28 cellular contexts compared by ENCODE assay signal in genomic region chr19:38725469-38726283, GRCh38. TPM values are rescaled to one million over a fixed set of nuclear protein-coding genes. Genes with fewer than 3 reads are reported as not detected.
A peak's percentile ranks its signal among the peaks of the same experiment; 100 is the strongest.
DNase-seq lines count a peak whose midpoint lies in the region; ATAC-seq and TF ChIP-seq lines count a peak whose summit lies in the region.
"Had no signal": no experiment of that assay in that cellular context is flagged by ENCODE, and none has a peak within 500 bp of the region (broad histone marks: within the 10 kb centered on the region; RNA-seq: fewer than 3 reads in every experiment).

No MANE protein-coding gene starts in this region.

- POLR2A ChIA-PET in PC-9 (lab: Charles Lee; ENCODE audit: unreplicated experiment): interaction anchor here (0.5 to 0.7 kb wide), 3 partner anchors 19 to 124 kb away, joined by 4 to 22 read pairs (median 9); no protein-coding TSS in a partner anchor

- H3K79me2 ChIP-seq in PC-9 (ENCODE audit: low read depth): peaks cover 5% of the 10 kb centered on the region

- H3K9me3 ChIP-seq in PC-9 (ENCODE audit: insufficient read depth, low read depth) (no peaks in the 10 kb centered on the region), endodermal cell (ENCODE audit: control insufficient read depth, low read length) (no peaks in the 10 kb centered on the region)
- H3K9me3 ChIP-seq: breast epithelium, pancreas, upper lobe of left lung had no signal

- DNase-seq in PC-9 (no peak), immature natural killer cell (no peak), NCI-H1694 (lab: John Stamatoyannopoulos, UW) (no peak), endodermal cell (no peak), NCI-H1105 (lab: John Stamatoyannopoulos, UW) (no peak)
- no peak for DNase-seq in central memory CD8-positive, alpha-beta T cell (ENCODE audit: low spot score in 2 of 2)
- DNase-seq in stimulated activated effector memory CD8-positive, alpha-beta T cell treated with anti-CD3 and anti-CD28 coated beads, Interleukin-12 subunit alpha, Interleukin-12 subunit beta, amount 100 ng/mL, for 72 hours (ENCODE audit: low spot score in 2 of 2): no peak
- DNase-seq: activated CD4-positive, alpha-beta T cell treated with anti-CD3 and anti-CD28 coated beads for 4 hours; activated naive CD4-positive, alpha-beta T cell; activated T-cell treated with anti-CD3 and anti-CD28 coated beads, Interleukin-2, amount 50 U/mL, for 48 hours; amniotic stem cell; CD4-positive, alpha-beta T cell; head of caudate nucleus; KBM-7; midbrain; NCI-H2171; NCI-H524; stimulated activated CD4-positive, alpha-beta T cell treated with anti-CD3 and anti-CD28 coated beads, Interleukin-15, amount 100 ng/mL, for 24 hours had no signal

- no peaks in the 10 kb centered on the region for H3K27me3 ChIP-seq in PC-9 (ENCODE audit: insufficient read depth, low read depth)
- no peaks in the 10 kb centered on the region for H3K27me3 ChIP-seq in endodermal cell (ENCODE audit: control insufficient read depth, insufficient read depth, low read length, poor library complexity, severe bottlenecking)
- H3K27me3 ChIP-seq: breast epithelium, pancreas, upper lobe of left lung had no signal

- H3K4me3 ChIP-seq in PC-9: no peak overlapping the region
- H3K4me3 ChIP-seq in endodermal cell (ENCODE audit: low read length): no peak overlapping the region
- H3K4me3 ChIP-seq: breast epithelium, pancreas, SK-N-MC, upper lobe of left lung had no signal

- H3K27ac ChIP-seq in PC-9 (peak overlapping the region; percentile 16; the same call in 1 of the 2 replicates), endodermal cell (ENCODE audit: low read depth, low read length) (no peak overlapping the region)
- H3K27ac ChIP-seq: pancreas, SK-N-MC had no signal

- peaks cover 2% of the 10 kb centered on the region; the same call in 1 of the 2 replicates for H3K4me1 ChIP-seq in PC-9 (replicated peaks; ENCODE audit: insufficient read depth)
- H3K4me1 ChIP-seq in endodermal cell (ENCODE audit: control insufficient read depth, insufficient read depth, low read length): peaks cover 24% of the 10 kb centered on the region

- peak overlapping the region; percentile 4 for H3K27ac Mint-ChIP-seq in central memory CD8-positive, alpha-beta T cell (ENCODE audit: low read depth)
- H3K27ac Mint-ChIP-seq in immature natural killer cell (peak overlapping the region; percentile 93 to 97 (median 96)), endodermal cell (no peak overlapping the region)
- H3K27ac Mint-ChIP-seq in stimulated activated effector memory CD8-positive, alpha-beta T cell treated with anti-CD3 and anti-CD28 coated beads, Interleukin-12 subunit alpha, Interleukin-12 subunit beta, amount 100 ng/mL, for 72 hours: peak overlapping the region; percentile 90
- H3K27ac Mint-ChIP-seq: CD4-positive, alpha-beta T cell had no signal

- peaks cover 19% of the 10 kb centered on the region for H3K4me1 Mint-ChIP-seq in central memory CD8-positive, alpha-beta T cell
- H3K4me1 Mint-ChIP-seq in immature natural killer cell (peaks cover 39 to 44% of the 10 kb centered on the region in 2 donors), endodermal cell (peaks cover 25% of the 10 kb centered on the region)
- H3K4me1 Mint-ChIP-seq in stimulated activated effector memory CD8-positive, alpha-beta T cell treated with anti-CD3 and anti-CD28 coated beads, Interleukin-12 subunit alpha, Interleukin-12 subunit beta, amount 100 ng/mL, for 72 hours: peaks cover 53% of the 10 kb centered on the region

- H3K9me2 ChIP-seq in PC-9 (ENCODE audit: insufficient read depth): no peaks in the 10 kb centered on the region

- TF ChIP-seq CTCF in PC-9 (conservative IDR thresholded peaks at IDR 0.05): no peak
- TF ChIP-seq CTCF in endodermal cell (conservative IDR thresholded peaks at IDR 0.05): no peak

- BruUV-seq in PC-9 (replicated peaks; lab: Mats Ljungman, UMichigan): no TSS peak

- ATAC-seq in central memory CD8-positive, alpha-beta T cell (replicated peaks; ENCODE audit: extremely low read depth, poor library complexity, severe bottlenecking): no peak
- ATAC-seq in stimulated activated effector memory CD8-positive, alpha-beta T cell treated with anti-CD3 and anti-CD28 coated beads, Interleukin-12 subunit alpha, Interleukin-12 subunit beta, amount 100 ng/mL, for 72 hours: no peak
- ATAC-seq in GM21515 (IDR thresholded peaks at IDR 0.05; ENCODE audit: unreplicated experiment): no peak
- ATAC-seq: naive thymus-derived CD8-positive, alpha-beta T cell; pancreas; sciatic nerve had no signal

- H3K9ac ChIP-seq in endodermal cell (ENCODE audit: extremely low read depth, low read length, poor library complexity, severe bottlenecking): no peak overlapping the region

- H3K36me3 ChIP-seq in PC-9 (ENCODE audit: low read depth) (peaks cover 41% of the 10 kb centered on the region), endodermal cell (ENCODE audit: control insufficient read depth, insufficient read depth, low read length) (peaks cover 65% of the 10 kb centered on the region)
- H3K36me3 ChIP-seq: breast epithelium had no signal

- H3F3A ChIP-seq in PC-9 (ENCODE audit: insufficient read depth, low read depth): peaks cover 66% of the 10 kb centered on the region

- no peaks in the 10 kb centered on the region for H3K27me3 Mint-ChIP-seq in central memory CD8-positive, alpha-beta T cell
- peaks cover 7 to 23% (median 12%) of the 10 kb centered on the region in 3 donors for H3K27me3 Mint-ChIP-seq in immature natural killer cell (ENCODE audit: low read depth in 3 of 3)
- no peaks in the 10 kb centered on the region for H3K27me3 Mint-ChIP-seq in endodermal cell (ENCODE audit: insufficient read depth)
- H3K27me3 Mint-ChIP-seq: CD4-positive, alpha-beta T cell; naive thymus-derived CD8-positive, alpha-beta T cell had no signal

- intact Hi-C loops in PC-9 (cut with micrococcal nuclease; ENCODE audit: unreplicated experiment): no loop called here

- H4K20me1 ChIP-seq in PC-9 (ENCODE audit: insufficient read depth): peaks cover 5% of the 10 kb centered on the region; the same call in 1 of the 2 replicates

- H3K9me3 Mint-ChIP-seq in central memory CD8-positive, alpha-beta T cell: no peaks in the 10 kb centered on the region
- H3K9me3 Mint-ChIP-seq in immature natural killer cell (no peaks in the 10 kb centered on the region), endodermal cell (no peaks in the 10 kb centered on the region)
- no peaks in the 10 kb centered on the region for H3K9me3 Mint-ChIP-seq in stimulated activated effector memory CD8-positive, alpha-beta T cell treated with anti-CD3 and anti-CD28 coated beads, Interleukin-12 subunit alpha, Interleukin-12 subunit beta, amount 100 ng/mL, for 72 hours
- H3K9me3 Mint-ChIP-seq: CD4-positive, alpha-beta T cell; naive thymus-derived CD8-positive, alpha-beta T cell had no signal

- H2AFZ ChIP-seq in PC-9: no peak overlapping the region

- WGBS in endodermal cell (ENCODE audit: insufficient coverage in 1 of 2, insufficient read length in 1 of 2), 2 experiments: 96 to 100% methylated on average over 5 to 21 of the region's 21 CpGs

- peaks cover 42% of the 10 kb centered on the region for H3K36me3 Mint-ChIP-seq in central memory CD8-positive, alpha-beta T cell (ENCODE audit: insufficient read depth)
- H3K36me3 Mint-ChIP-seq in immature natural killer cell: peaks cover 4 to 16% (median 9%) of the 10 kb centered on the region in 3 donors
- peaks cover 98% of the 10 kb centered on the region for H3K36me3 Mint-ChIP-seq in stimulated activated effector memory CD8-positive, alpha-beta T cell treated with anti-CD3 and anti-CD28 coated beads, Interleukin-12 subunit alpha, Interleukin-12 subunit beta, amount 100 ng/mL, for 72 hours
- H3K36me3 Mint-ChIP-seq in endodermal cell (ENCODE audit: low read depth): peaks cover 62% of the 10 kb centered on the region

- no peak overlapping the region for H3K4me2 ChIP-seq in PC-9

- H3K4me3 Mint-ChIP-seq in central memory CD8-positive, alpha-beta T cell: no peak overlapping the region
- H3K4me3 Mint-ChIP-seq in immature natural killer cell (peak overlapping the region in 4 of 5 donors; percentile 60 to 72 (median 66)), endodermal cell (no peak overlapping the region)
- peak overlapping the region; percentile 22 for H3K4me3 Mint-ChIP-seq in stimulated activated effector memory CD8-positive, alpha-beta T cell treated with anti-CD3 and anti-CD28 coated beads, Interleukin-12 subunit alpha, Interleukin-12 subunit beta, amount 100 ng/mL, for 72 hours
- H3K4me3 Mint-ChIP-seq: CD4-positive, alpha-beta T cell; naive thymus-derived CD8-positive, alpha-beta T cell had no signal

- CTCF ChIA-PET in PC-9 (lab: Charles Lee): interaction anchor here (0.6 kb wide), 1 partner anchor 38 kb away, joined by 8 read pairs; no protein-coding TSS in a partner anchor

RNA-seq across cellular contexts. Expression of gene CAPN12, which starts 18.6 kb away (rescaled TPM):
- total RNA-seq in PC-9 (2021) (38.4 and 43.9 TPM in 2 replicates), endodermal cell (10 to 100 TPM; 14.5 to 83.0 TPM)
- 10 to 100 TPM; 25.7 to 72.8 (median 55.1) TPM for polyA plus RNA-seq in immature natural killer cell
- polyA plus RNA-seq in endodermal cell (2013, experiment 1 of 2): 9.1 TPM
- polyA plus RNA-seq in endodermal cell (2013, experiment 2 of 2): 8.0 TPM
- total RNA-seq: dermis microvascular lymphatic vessel endothelial cell had no signal

RNA-seq across cellular contexts. Expression of gene LGALS7, which starts 47.6 kb away (rescaled TPM):
- total RNA-seq in PC-9 (2021) (1.7 and 2.1 TPM in 2 replicates), endodermal cell (1 to 10 TPM in 1 of 2 donors, not detected in 1; 1.8 TPM)
- not detected for polyA plus RNA-seq in immature natural killer cell
- not detected for polyA plus RNA-seq in endodermal cell (2013, experiment 1 of 2)
- not detected for polyA plus RNA-seq in endodermal cell (2013, experiment 2 of 2)
- total RNA-seq: activated CD8-positive, alpha-beta memory T cell treated with anti-CD3 and anti-CD28 coated beads for 36 hours; CD4-positive, alpha-beta T cell; dermis microvascular lymphatic vessel endothelial cell; G401; naive thymus-derived CD8-positive, alpha-beta T cell; pancreas; sciatic nerve; upper lobe of left lung had no signal
- polyA plus RNA-seq: naive thymus-derived CD8-positive, alpha-beta T cell; pancreas had no signal

Comparison
In these comparisons a context has a peak if more than half of its experiments do, and no peak if none do; other contexts are left out.
1. H3K4me3 Mint-ChIP-seq: peak in immature natural killer cell (4 of 5) and stimulated activated effector memory CD8-positive, alpha-beta T cell treated with anti-CD3 and anti-CD28 coated beads, Interleukin-12 subunit alpha, Interleukin-12 subunit beta, amount 100 ng/mL, for 72 hours (single experiment); none in central memory CD8-positive, alpha-beta T cell (single experiment) and endodermal cell (single experiment).